23 cellular contexts compared by ENCODE assay signal in the genomic region with DNA sequence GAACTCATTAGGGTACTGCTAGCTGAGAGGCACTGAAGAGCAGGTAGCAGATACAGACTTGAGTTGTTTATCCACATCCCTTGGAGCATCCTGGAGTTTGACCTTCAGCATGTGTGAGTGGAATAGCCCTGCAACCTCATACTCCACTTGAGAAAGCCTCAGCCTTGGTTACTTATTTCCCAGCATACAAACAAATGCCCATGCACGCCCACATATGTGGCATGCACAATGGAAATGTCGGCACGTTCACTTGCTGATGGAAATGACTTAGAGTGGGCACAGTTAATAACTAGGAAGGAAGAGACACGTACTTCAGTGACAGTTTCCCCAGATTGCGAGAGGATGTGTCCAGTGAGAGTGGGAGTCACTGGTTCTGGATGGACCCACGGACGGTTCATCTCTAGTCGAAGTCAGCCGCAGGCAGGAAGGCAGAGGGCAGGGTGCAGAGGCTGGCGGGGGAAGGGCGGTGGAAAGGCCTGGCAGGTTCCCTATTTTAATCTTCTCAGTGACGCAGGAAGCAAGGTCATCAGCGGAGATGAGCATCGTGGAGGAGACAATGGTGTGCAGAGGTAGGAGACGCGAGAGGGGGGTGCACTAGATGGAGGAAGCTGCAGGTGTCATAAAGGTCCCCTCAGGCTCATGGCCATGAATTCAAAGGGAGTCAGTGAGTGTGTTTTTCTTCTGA.
DNase-seq lines count a peak whose midpoint lies in the region; ATAC-seq, FAIRE-seq and TF ChIP-seq lines count a peak whose summit lies in the region.
"Had no signal": no experiment of that assay in that cellular context is flagged by ENCODE, and none has a peak within 500 bp of the region (broad histone marks: within the 10 kb centered on the region; RNA-seq: fewer than 3 reads in every experiment).

No MANE protein-coding gene starts in this region.

- CTCF ChIA-PET in CD4-positive, alpha-beta T cell (lab: Charles Lee): no interaction called here

- DNase-seq in CD4-positive, alpha-beta T cell: peak in 2 of 10 experiments; percentile 15 to 28
- DNase-seq in GM23338 (ENCODE audit: low spot score) (no peak), bronchial epithelial cell (ENCODE audit: low read depth) (no peak), natural killer cell (no peak), DMS79 treated with DMSO at 0.1 percent for 48 hours (lab: John Stamatoyannopoulos, UW) (no peak), NCI-H510A (lab: John Stamatoyannopoulos, UW) (no peak), AML-193 (lab: John Stamatoyannopoulos, UW) (no peak)
- no peak for DNase-seq in activated CD8-positive, alpha-beta memory T cell treated with anti-CD3 and anti-CD28 coated beads, Interleukin-2, amount 50 U/mL, for 48 hours
- DNase-seq: activated CD8-positive, alpha-beta memory T cell treated with anti-CD3 and anti-CD28 coated beads, Interleukin-2, amount 10 ng/mL, durations not matched to agents 7 days and 5 days; activated gamma-delta T cell treated with Interleukin-2 at 50 U/mL for 16 hours; anterior cingulate cortex; caudate nucleus; DMS79; NCI-H1694; NCI-H82; stimulated activated CD4-positive, alpha-beta T cell treated with anti-CD3 and anti-CD28 coated beads, Interleukin-2, amount 100 ng/mL, for 48 hours had no signal

- H3K27ac Mint-ChIP-seq in CD4-positive, alpha-beta T cell: peak overlapping the region; percentile 68
- H3K27ac Mint-ChIP-seq in GM23338: no peak overlapping the region
- peak overlapping the region in 1 of 2 donors; percentile 50 for H3K27ac Mint-ChIP-seq in natural killer cell
- H3K27ac Mint-ChIP-seq: activated CD8-positive, alpha-beta memory T cell treated with anti-CD3 and anti-CD28 coated beads, Interleukin-2, amount 10 ng/mL, durations not matched to agents 7 days and 5 days; T-helper 2 cell treated with Interferon-gamma antibody and Interleukin-4, amounts not matched to agents 5 μg/mL and 100 μg/mL, for 36 hours; type B pancreatic cell had no signal

- H4K20me1 ChIP-seq in GM23338 (replicated peaks; ENCODE audit: insufficient read depth): no peaks in the 10 kb centered on the region

- H3K9me2 ChIP-seq in GM23338 (ENCODE audit: insufficient read depth): no peaks in the 10 kb centered on the region

- ATAC-seq in CD4-positive, alpha-beta T cell (ENCODE audit: poor library complexity): peak; percentile 76
- ATAC-seq in GM23338: peak; percentile 36; the same call in 2 of the 3 replicates
- peak in 2 of 3 donors; percentile 22 to 58 for ATAC-seq in natural killer cell
- ATAC-seq: activated CD8-positive, alpha-beta memory T cell treated with anti-CD3 and anti-CD28 coated beads, Interleukin-2, amount 10 ng/mL, durations not matched to agents 7 days and 5 days; K562; Panc1 had no signal

- H3K27me3 Mint-ChIP-seq in CD4-positive, alpha-beta T cell: no peaks in the 10 kb centered on the region
- H3K27me3 Mint-ChIP-seq in GM23338 (ENCODE audit: insufficient read depth, low read depth, poor library complexity) (peaks cover 5% of the 10 kb centered on the region), natural killer cell (ENCODE audit: low read depth in 2 of 2) (peaks cover 17 to 53% of the 10 kb centered on the region in 2 donors)

- intact Hi-C loops in CD4-positive, alpha-beta T cell (cut with DNase I, micrococcal nuclease): no loop called here
- intact Hi-C loops in natural killer cell (cut with micrococcal nuclease): no loop called here

- H3K4me3 Mint-ChIP-seq in CD4-positive, alpha-beta T cell: peak overlapping the region; percentile 42
- H3K4me3 Mint-ChIP-seq in GM23338 (no peak overlapping the region; the same call in 2 of the 3 replicates), natural killer cell (no peak overlapping the region)
- H3K4me3 Mint-ChIP-seq: activated CD8-positive, alpha-beta memory T cell treated with anti-CD3 and anti-CD28 coated beads, Interleukin-2, amount 10 ng/mL, durations not matched to agents 7 days and 5 days; T-helper 2 cell treated with Interferon-gamma antibody and Interleukin-4, amounts not matched to agents 5 μg/mL and 100 μg/mL, for 36 hours; type B pancreatic cell had no signal

- peak overlapping the region; percentile 32; the same call in 1 of the 2 replicates for H2AFZ ChIP-seq in GM23338

- POLR2A ChIA-PET in CD4-positive, alpha-beta T cell (lab: Charles Lee): interaction anchor here (1.6 kb wide), 1 partner anchor 35 kb away, joined by 7 read pairs; no protein-coding TSS in a partner anchor

- H3K9me3 ChIP-seq in CD4-positive, alpha-beta T cell (ENCODE audit: control insufficient read depth, low read length): no peaks in the 10 kb centered on the region
- H3K9me3 ChIP-seq: SJSA1 had no signal

- FAIRE-seq in bronchial epithelial cell (lab: Jason Lieb, UNC): peak; percentile 32
- FAIRE-seq: GM12892, GM19239, K562 had no signal

- H3K4me1 Mint-ChIP-seq in CD4-positive, alpha-beta T cell (ENCODE audit: low read depth): peaks cover 52% of the 10 kb centered on the region
- H3K4me1 Mint-ChIP-seq in GM23338: peaks cover 31% of the 10 kb centered on the region
- H3K4me1 Mint-ChIP-seq in natural killer cell: peaks cover 14 to 18% of the 10 kb centered on the region in 2 donors
- H3K4me1 Mint-ChIP-seq: activated CD8-positive, alpha-beta memory T cell treated with anti-CD3 and anti-CD28 coated beads, Interleukin-2, amount 10 ng/mL, durations not matched to agents 7 days and 5 days had no signal

- no peaks in the 10 kb centered on the region for H3K79me2 ChIP-seq in GM23338 (replicated peaks; ENCODE audit: insufficient read depth)

- peaks cover 11% of the 10 kb centered on the region for H3K4me1 ChIP-seq in GM23338 (ENCODE audit: insufficient read depth)
- H3K4me1 ChIP-seq: SJSA1 had no signal

- H3K36me3 Mint-ChIP-seq in CD4-positive, alpha-beta T cell (ENCODE audit: low read depth): no peaks in the 10 kb centered on the region
- H3K36me3 Mint-ChIP-seq in GM23338 (ENCODE audit: low read depth) (no peaks in the 10 kb centered on the region), natural killer cell (no peaks in the 10 kb centered on the region)
- H3K36me3 Mint-ChIP-seq: activated CD8-positive, alpha-beta memory T cell treated with anti-CD3 and anti-CD28 coated beads, Interleukin-2, amount 10 ng/mL, durations not matched to agents 7 days and 5 days; type B pancreatic cell had no signal

- H3K9me3 Mint-ChIP-seq in CD4-positive, alpha-beta T cell: no peaks in the 10 kb centered on the region
- no peaks in the 10 kb centered on the region; the same call in 2 of the 3 replicates for H3K9me3 Mint-ChIP-seq in GM23338
- H3K9me3 Mint-ChIP-seq in natural killer cell: no peaks in the 10 kb centered on the region
- H3K9me3 Mint-ChIP-seq: T-helper 2 cell treated with Interferon-gamma antibody and Interleukin-4, amounts not matched to agents 5 μg/mL and 100 μg/mL, for 36 hours; type B pancreatic cell had no signal

- TF ChIP-seq CTCF in CD4-positive, alpha-beta T cell (IDR thresholded peaks at IDR 0.05): no peak
- TF ChIP-seq CTCF in GM23338 (conservative IDR thresholded peaks at IDR 0.05; ENCODE audit: low read depth in 2 of 2) (no peak), bronchial epithelial cell (IDR thresholded peaks at IDR 0.05; ENCODE audit: insufficient read depth, low read length, severe bottlenecking) (no peak), natural killer cell (IDR thresholded peaks at IDR 0.05) (no peak)

- H3K4me3 ChIP-seq in GM23338 (no peak overlapping the region), bronchial epithelial cell (ENCODE audit: low read depth, low read length) (no peak overlapping the region)
- H3K4me3 ChIP-seq: K562, SJSA1 had no signal

- no peak overlapping the region for H3K27ac ChIP-seq in CD4-positive, alpha-beta T cell (ENCODE audit: low read depth, low read length)
- no peak overlapping the region for H3K27ac ChIP-seq in GM23338 (ENCODE audit: low read depth)
- H3K27ac ChIP-seq: SJSA1 had no signal

- no peaks in the 10 kb centered on the region for H3F3A ChIP-seq in GM23338 (replicated peaks; ENCODE audit: low read depth)

- H3K4me2 ChIP-seq in GM23338: no peak overlapping the region

- H3K27me3 ChIP-seq in CD4-positive, alpha-beta T cell (ENCODE audit: control insufficient read depth, insufficient read depth, low read length): no peaks in the 10 kb centered on the region
- H3K27me3 ChIP-seq in GM23338 (ENCODE audit: insufficient read depth): no peaks in the 10 kb centered on the region
- no peaks in the 10 kb centered on the region for H3K27me3 ChIP-seq in bronchial epithelial cell (ENCODE audit: control insufficient read depth, insufficient read depth, low read length)
- H3K27me3 ChIP-seq: SJSA1 had no signal

- H3K36me3 ChIP-seq in GM23338 (ENCODE audit: insufficient read depth) (no peaks in the 10 kb centered on the region), bronchial epithelial cell (ENCODE audit: control insufficient read depth, insufficient read depth, low read length) (no peaks in the 10 kb centered on the region)
- H3K36me3 ChIP-seq: SJSA1 had no signal

TF ChIP-seq in GM23338, 12 proteins besides CTCF, POLR2A, EP300 and RAD21:
- no peak for TF ChIP-seq ZNF331 (CRISPR knock-in tag; IDR thresholded peaks at IDR 0.05; ENCODE audit: low read depth)
- TF ChIP-seq POLR2AphosphoS5 (IDR thresholded peaks at IDR 0.05; ENCODE audit: low read depth): no peak
